1 cellular context compared by ENCODE assay signal in genomic region chr1:226747519-226748263, GRCh38.
A peak's percentile ranks its signal among the peaks of the same experiment; 100 is the strongest.
TF ChIP-seq lines count a peak whose summit lies in the region.

No MANE protein-coding gene starts in this region.

TF ChIP-seq in HEK293, 187 proteins besides CTCF, POLR2A, EP300 and RAD21 (continued from another document):
- TF ChIP-seq, protein P1, sequence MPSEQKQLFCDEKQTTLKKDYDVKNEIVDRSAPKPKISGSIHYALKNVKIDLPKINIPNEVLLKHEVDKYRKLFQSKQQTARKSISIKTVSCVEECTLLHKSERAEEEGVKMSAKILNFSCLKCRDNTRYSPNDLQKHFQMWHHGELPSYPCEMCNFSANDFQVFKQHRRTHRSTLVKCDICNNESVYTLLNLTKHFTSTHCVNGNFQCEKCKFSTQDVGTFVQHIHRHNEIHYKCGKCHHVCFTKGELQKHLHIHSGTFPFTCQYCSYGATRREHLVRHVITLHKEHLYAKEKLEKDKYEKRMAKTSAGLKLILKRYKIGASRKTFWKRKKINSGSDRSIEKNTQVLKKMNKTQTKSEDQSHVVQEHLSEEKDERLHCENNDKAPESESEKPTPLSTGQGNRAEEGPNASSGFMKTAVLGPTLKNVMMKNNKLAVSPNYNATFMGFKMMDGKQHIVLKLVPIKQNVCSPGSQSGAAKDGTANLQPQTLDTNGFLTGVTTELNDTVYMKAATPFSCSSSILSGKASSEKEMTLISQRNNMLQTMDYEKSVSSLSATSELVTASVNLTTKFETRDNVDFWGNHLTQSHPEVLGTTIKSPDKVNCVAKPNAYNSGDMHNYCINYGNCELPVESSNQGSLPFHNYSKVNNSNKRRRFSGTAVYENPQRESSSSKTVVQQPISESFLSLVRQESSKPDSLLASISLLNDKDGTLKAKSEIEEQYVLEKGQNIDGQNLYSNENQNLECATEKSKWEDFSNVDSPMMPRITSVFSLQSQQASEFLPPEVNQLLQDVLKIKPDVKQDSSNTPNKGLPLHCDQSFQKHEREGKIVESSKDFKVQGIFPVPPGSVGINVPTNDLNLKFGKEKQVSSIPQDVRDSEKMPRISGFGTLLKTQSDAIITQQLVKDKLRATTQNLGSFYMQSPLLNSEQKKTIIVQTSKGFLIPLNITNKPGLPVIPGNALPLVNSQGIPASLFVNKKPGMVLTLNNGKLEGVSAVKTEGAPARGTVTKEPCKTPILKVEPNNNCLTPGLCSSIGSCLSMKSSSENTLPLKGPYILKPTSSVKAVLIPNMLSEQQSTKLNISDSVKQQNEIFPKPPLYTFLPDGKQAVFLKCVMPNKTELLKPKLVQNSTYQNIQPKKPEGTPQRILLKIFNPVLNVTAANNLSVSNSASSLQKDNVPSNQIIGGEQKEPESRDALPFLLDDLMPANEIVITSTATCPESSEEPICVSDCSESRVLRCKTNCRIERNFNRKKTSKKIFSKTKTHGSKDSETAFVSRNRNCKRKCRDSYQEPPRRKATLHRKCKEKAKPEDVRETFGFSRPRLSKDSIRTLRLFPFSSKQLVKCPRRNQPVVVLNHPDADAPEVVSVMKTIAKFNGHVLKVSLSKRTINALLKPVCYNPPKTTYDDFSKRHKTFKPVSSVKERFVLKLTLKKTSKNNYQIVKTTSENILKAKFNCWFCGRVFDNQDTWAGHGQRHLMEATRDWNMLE (tag by site-specific recombination; conservative IDR thresholded peaks at IDR 0.05; ENCODE audit: low read depth), result peak; percentile 96
- TF ChIP-seq ZNF560 (tag by site-specific recombination; IDR thresholded peaks at IDR 0.05; ENCODE audit: borderline replicate concordance) (peak; percentile 83; the same call in 1 of the 2 replicates), ZNF791 (tag by site-specific recombination; IDR thresholded peaks at IDR 0.05) (0 out of 2 replicates have a peak, but pooled peaks have one; percentile 40), ZXDB (tag by site-specific recombination; IDR thresholded peaks at IDR 0.05) (peak; percentile 64; the same call in 1 of the 2 replicates), ZNF223 (tag by site-specific recombination; IDR thresholded peaks at IDR 0.05) (0 out of 2 replicates have a peak, but pooled peaks have one; percentile 14), ZNF529 (tag by site-specific recombination; IDR thresholded peaks at IDR 0.05; ENCODE audit: insufficient replicate concordance) (peak; percentile 65), ZNF501 (tag by site-specific recombination; IDR thresholded peaks at IDR 0.05) (peak; percentile 79; the same call in 1 of the 2 replicates), ZNF341 (tag by site-specific recombination; IDR thresholded peaks at IDR 0.05; ENCODE audit: low read depth) (peak; percentile 45; the same call in 1 of the 2 replicates), ZNF580 (tag by site-specific recombination; IDR thresholded peaks at IDR 0.05) (0 out of 2 replicates have a peak, but pooled peaks have one; percentile 37), ZNF433 (tag by site-specific recombination; IDR thresholded peaks at IDR 0.05; ENCODE audit: low read depth) (peak; percentile 88), ZNF394 (tag by site-specific recombination; IDR thresholded peaks at IDR 0.05; ENCODE audit: borderline replicate concordance) (peak; percentile 96), ZNF138 (tag by site-specific recombination; IDR thresholded peaks at IDR 0.05; ENCODE audit: borderline replicate concordance) (0 out of 2 replicates have a peak, but pooled peaks have one; percentile 58), ZNF140 (tag by site-specific recombination; IDR thresholded peaks at IDR 0.05) (peak; percentile 84), ZNF555 (tag by site-specific recombination; conservative IDR thresholded peaks at IDR 0.05) (peak; percentile 96), ZBTB8A (tag by site-specific recombination; IDR thresholded peaks at IDR 0.05) (peak; percentile 71), ZNF202 (tag by site-specific recombination; IDR thresholded peaks at IDR 0.05; ENCODE audit: borderline replicate concordance) (peak; percentile 91; the same call in 1 of the 2 replicates), ZNF629 (tag by site-specific recombination; IDR thresholded peaks at IDR 0.05) (peak; percentile 64), ZNF558 (tag by site-specific recombination; IDR thresholded peaks at IDR 0.05) (peak; percentile 81; the same call in 1 of the 2 replicates), SP3 (tag by site-specific recombination; IDR thresholded peaks at IDR 0.05) (0 out of 2 replicates have a peak, but pooled peaks have one; percentile 27), EGR2 (tag by site-specific recombination; IDR thresholded peaks at IDR 0.05; ENCODE audit: low read depth) (peak; percentile 12; the same call in 1 of the 2 replicates), OVOL3 (tag by site-specific recombination; IDR thresholded peaks at IDR 0.05) (peak; percentile 44; the same call in 1 of the 2 replicates)
- TF ChIP-seq, protein P2, sequence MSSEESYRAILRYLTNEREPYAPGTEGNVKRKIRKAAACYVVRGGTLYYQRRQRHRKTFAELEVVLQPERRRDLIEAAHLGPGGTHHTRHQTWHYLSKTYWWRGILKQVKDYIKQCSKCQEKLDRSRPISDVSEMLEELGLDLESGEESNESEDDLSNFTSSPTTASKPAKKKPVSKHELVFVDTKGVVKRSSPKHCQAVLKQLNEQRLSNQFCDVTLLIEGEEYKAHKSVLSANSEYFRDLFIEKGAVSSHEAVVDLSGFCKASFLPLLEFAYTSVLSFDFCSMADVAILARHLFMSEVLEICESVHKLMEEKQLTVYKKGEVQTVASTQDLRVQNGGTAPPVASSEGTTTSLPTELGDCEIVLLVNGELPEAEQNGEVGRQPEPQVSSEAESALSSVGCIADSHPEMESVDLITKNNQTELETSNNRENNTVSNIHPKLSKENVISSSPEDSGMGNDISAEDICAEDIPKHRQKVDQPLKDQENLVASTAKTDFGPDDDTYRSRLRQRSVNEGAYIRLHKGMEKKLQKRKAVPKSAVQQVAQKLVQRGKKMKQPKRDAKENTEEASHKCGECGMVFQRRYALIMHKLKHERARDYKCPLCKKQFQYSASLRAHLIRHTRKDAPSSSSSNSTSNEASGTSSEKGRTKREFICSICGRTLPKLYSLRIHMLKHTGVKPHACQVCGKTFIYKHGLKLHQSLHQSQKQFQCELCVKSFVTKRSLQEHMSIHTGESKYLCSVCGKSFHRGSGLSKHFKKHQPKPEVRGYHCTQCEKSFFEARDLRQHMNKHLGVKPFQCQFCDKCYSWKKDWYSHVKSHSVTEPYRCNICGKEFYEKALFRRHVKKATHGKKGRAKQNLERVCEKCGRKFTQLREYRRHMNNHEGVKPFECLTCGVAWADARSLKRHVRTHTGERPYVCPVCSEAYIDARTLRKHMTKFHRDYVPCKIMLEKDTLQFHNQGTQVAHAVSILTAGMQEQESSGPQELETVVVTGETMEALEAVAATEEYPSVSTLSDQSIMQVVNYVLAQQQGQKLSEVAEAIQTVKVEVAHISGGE (tag by site-specific recombination; conservative IDR thresholded peaks at IDR 0.05; ENCODE audit: low read depth), result peak; percentile 85
